ENCODE assay signal across 10 cellular contexts in the genomic region with DNA sequence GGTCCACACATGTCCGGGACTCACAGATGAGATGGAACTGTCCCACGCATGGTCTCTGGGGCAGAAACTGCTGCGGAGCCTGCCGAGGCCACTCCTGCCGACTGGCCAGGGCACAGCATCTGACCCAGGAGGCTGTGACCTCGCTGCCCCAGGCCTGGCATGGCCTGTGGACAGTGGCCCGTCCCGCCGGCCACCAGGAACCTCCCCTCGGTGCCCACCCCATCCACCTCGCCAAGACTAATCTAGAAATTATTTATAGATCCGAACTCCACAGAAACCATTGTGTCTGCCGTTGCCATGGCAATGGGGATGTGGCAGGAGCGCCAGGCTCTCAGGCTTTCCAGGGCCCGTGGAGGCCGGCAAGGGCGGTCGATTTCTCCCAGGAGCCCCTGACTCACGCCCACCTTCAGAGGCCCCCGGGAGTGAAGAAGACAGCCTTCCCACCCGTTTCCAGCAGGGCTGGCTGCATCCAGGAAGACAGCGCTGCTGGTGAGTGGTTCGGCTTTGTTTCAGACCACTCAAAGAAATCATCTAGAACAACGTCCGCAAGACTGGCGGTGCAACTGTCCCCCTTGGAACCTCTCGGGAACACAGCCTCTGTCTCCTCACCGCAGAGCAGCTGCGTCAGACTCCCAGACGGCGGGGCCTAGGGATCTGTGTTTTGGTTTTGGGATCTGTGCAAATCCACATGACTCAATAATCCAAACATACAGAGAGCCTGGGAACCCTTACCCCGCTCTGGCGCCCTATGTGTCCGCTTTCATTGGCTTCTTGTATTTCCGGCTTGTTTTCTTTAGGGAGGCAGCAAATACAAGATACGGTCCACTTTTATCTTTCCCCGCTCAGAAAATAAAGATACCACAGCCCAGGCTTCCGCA. TPM values are rescaled to one million over a fixed set of nuclear protein-coding genes. Genes with fewer than 3 reads are reported as not detected.
DNase-seq lines count a peak whose midpoint lies in the region; ATAC-seq, FAIRE-seq and TF ChIP-seq lines count a peak whose summit lies in the region.
"Had no signal": no experiment of that assay in that cellular context is flagged by ENCODE, and none has a peak within 500 bp of the region (broad histone marks: within the 10 kb centered on the region; RNA-seq: fewer than 3 reads in every experiment).

No MANE protein-coding gene starts in this region.

- no peak for FAIRE-seq in GM19239 (lab: Jason Lieb, UNC)

- TF ChIP-seq POLR2A in gastroesophageal sphincter (IDR thresholded peaks at IDR 0.05): no peak

- CTCF ChIA-PET in WTC11 (lab: Charles Lee): interaction anchor here (1.2 to 2.4 kb wide), 2 partner anchors 95 to 125 kb away, joined by 3 to 13 read pairs; no protein-coding TSS in a partner anchor

- H3K27ac Mint-ChIP-seq in T-helper 2 cell treated with Interferon-gamma antibody and Interleukin-4, amounts not matched to agents 5 μg/mL and 100 μg/mL, for 36 hours: no peak overlapping the region
- H3K27ac Mint-ChIP-seq in WTC11: no peak overlapping the region
- H3K27ac Mint-ChIP-seq: activated naive CD8-positive, alpha-beta T cell; T-helper 1 cell treated with Interleukin-12 subunit alpha and Interleukin-12 subunit beta and Interleukin-4 antibody, amounts not matched to agents 30 μg/mL and 1 μg/mL, for 36 hours had no signal

- peak overlapping the region; percentile 8 for H3K4me3 ChIP-seq in SJSA1
- peak overlapping the region in 1 of 2 donors; percentile 28 for H3K4me3 ChIP-seq in gastroesophageal sphincter

- no peak overlapping the region for H3K4me3 Mint-ChIP-seq in T-helper 2 cell treated with Interferon-gamma antibody and Interleukin-4, amounts not matched to agents 5 μg/mL and 100 μg/mL, for 36 hours
- no peak overlapping the region for H3K4me3 Mint-ChIP-seq in WTC11
- H3K4me3 Mint-ChIP-seq: activated naive CD8-positive, alpha-beta T cell; T-helper 1 cell treated with Interleukin-12 subunit alpha and Interleukin-12 subunit beta and Interleukin-4 antibody, amounts not matched to agents 30 μg/mL and 1 μg/mL, for 36 hours had no signal

- intact Hi-C loops in posterior cingulate gyrus (cut with DNase I): no loop called here

- peaks cover 5% of the 10 kb centered on the region; the same call in 1 of the 2 replicates for H3K9me3 ChIP-seq in SJSA1 (replicated peaks)
- peaks cover 0 to 8% (median 0%) of the 10 kb centered on the region in 3 donors for H3K9me3 ChIP-seq in gastroesophageal sphincter

- WGBS in gastroesophageal sphincter (ENCODE audit: low coverage in 1 of 2), 2 donors: 13 to 70% methylated on average over 6 to 9 of the region's 38 CpGs

- H3K36me3 Mint-ChIP-seq in T-helper 2 cell treated with Interferon-gamma antibody and Interleukin-4, amounts not matched to agents 5 μg/mL and 100 μg/mL, for 36 hours (ENCODE audit: low read depth): no peaks in the 10 kb centered on the region
- H3K36me3 Mint-ChIP-seq in WTC11: peaks cover 13% of the 10 kb centered on the region
- H3K36me3 Mint-ChIP-seq: activated naive CD8-positive, alpha-beta T cell had no signal

- H3K4me1 ChIP-seq in SJSA1 (replicated peaks): peaks cover 32% of the 10 kb centered on the region
- peaks cover 0 to 33% (median 0%) of the 10 kb centered on the region in 3 donors for H3K4me1 ChIP-seq in gastroesophageal sphincter

- H3K27me3 ChIP-seq in SJSA1 (replicated peaks) (no peaks in the 10 kb centered on the region), gastroesophageal sphincter (peaks cover 32% of the 10 kb centered on the region)

- peak; percentile 49 for ATAC-seq in gastroesophageal sphincter
- ATAC-seq in WTC11: no peak

- TF ChIP-seq CTCF in gastroesophageal sphincter (IDR thresholded peaks at IDR 0.05) (no peak), WTC11 (IDR thresholded peaks at IDR 0.05) (no peak)

- H3K36me3 ChIP-seq in SJSA1: no peaks in the 10 kb centered on the region
- no peaks in the 10 kb centered on the region for H3K36me3 ChIP-seq in gastroesophageal sphincter

- H3K27ac ChIP-seq in SJSA1 (peak overlapping the region; percentile 55), gastroesophageal sphincter (peak overlapping the region in 3 of 4 donors; percentile 38 to 65 (median 54))

- no peak for TF ChIP-seq EP300 in gastroesophageal sphincter (IDR thresholded peaks at IDR 0.05)

- H3K4me1 Mint-ChIP-seq in T-helper 2 cell treated with Interferon-gamma antibody and Interleukin-4, amounts not matched to agents 5 μg/mL and 100 μg/mL, for 36 hours (ENCODE audit: low read depth): peaks cover 5% of the 10 kb centered on the region
- H3K4me1 Mint-ChIP-seq in WTC11: peaks cover 25% of the 10 kb centered on the region

- H3K27me3 Mint-ChIP-seq in T-helper 2 cell treated with Interferon-gamma antibody and Interleukin-4, amounts not matched to agents 5 μg/mL and 100 μg/mL, for 36 hours (ENCODE audit: low read depth): peaks cover 14% of the 10 kb centered on the region
- peaks cover 11% of the 10 kb centered on the region for H3K27me3 Mint-ChIP-seq in WTC11 (ENCODE audit: low read depth)

- DNase-seq in EH (ENCODE audit: low read depth) (peak; percentile 66), SJSA1 (ENCODE audit: low read depth in 1 of 2, low spot score in 2 of 2) (peak; percentile 85 to 92), posterior cingulate gyrus (peak in 9 of 10 donors; percentile 22 to 93 (median 56)), GM19239 (ENCODE audit: insufficient read length, low spot score) (no peak), WTC11 (ENCODE audit: low spot score) (no peak), kidney glomerular epithelial cell (lab: John Stamatoyannopoulos, UW) (no peak)
- DNase-seq in T-helper 2 cell treated with Interferon-gamma antibody and Interleukin-4, amounts not matched to agents 5 μg/mL and 100 μg/mL, for 36 hours (ENCODE audit: low spot score): no peak

- H3K9me3 Mint-ChIP-seq in T-helper 2 cell treated with Interferon-gamma antibody and Interleukin-4, amounts not matched to agents 5 μg/mL and 100 μg/mL, for 36 hours: peaks cover 12% of the 10 kb centered on the region
- H3K9me3 Mint-ChIP-seq in WTC11: peaks cover 22% of the 10 kb centered on the region

- POLR2A ChIA-PET in WTC11 (lab: Charles Lee): no interaction called here

TF ChIP-seq in WTC11, 78 proteins besides CTCF, POLR2A, EP300 and RAD21 (continues in another document):
- TF ChIP-seq, protein P1, sequence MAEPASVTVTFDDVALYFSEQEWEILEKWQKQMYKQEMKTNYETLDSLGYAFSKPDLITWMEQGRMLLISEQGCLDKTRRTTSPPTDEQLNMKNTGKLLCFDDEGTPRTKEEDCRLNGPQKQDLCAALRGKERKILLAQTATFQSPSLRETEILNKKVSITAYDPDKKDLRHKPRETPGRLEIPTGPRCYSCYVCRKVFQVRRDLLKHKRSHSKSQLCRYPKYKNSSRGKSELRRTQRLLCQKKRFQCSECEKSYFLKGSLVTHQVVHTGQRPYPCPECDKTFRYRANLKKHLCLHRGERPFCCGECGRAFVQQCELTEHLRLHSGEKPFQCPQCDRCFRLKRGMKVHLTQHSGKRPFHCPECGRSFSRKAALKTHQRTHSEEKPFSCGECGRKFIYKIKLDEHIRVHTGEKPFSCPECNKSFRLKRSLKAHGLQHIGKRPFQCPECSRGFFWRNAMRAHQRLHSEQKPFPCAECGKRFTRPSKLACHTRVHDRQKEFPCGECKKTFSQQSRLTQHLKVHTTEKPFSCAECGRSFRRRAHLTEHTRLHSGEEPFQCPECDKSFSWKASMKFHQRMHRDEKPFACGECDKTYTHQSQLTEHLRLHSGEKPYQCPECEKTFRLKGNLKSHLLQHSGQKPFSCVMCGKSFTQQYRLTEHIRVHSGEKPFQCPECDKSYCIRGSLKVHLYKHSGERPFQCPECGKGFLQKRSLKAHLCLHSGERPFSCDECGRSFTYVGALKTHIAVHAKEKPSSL (CRISPR knock-in tag; conservative IDR thresholded peaks at IDR 0.05): no peak
- TF ChIP-seq TCF7 (CRISPR knock-in tag; IDR thresholded peaks at IDR 0.05; ENCODE audit: low read depth) (no peak), ZNF396 (CRISPR knock-in tag; IDR thresholded peaks at IDR 0.05; ENCODE audit: borderline replicate concordance) (no peak)
- TF ChIP-seq, protein P2, sequence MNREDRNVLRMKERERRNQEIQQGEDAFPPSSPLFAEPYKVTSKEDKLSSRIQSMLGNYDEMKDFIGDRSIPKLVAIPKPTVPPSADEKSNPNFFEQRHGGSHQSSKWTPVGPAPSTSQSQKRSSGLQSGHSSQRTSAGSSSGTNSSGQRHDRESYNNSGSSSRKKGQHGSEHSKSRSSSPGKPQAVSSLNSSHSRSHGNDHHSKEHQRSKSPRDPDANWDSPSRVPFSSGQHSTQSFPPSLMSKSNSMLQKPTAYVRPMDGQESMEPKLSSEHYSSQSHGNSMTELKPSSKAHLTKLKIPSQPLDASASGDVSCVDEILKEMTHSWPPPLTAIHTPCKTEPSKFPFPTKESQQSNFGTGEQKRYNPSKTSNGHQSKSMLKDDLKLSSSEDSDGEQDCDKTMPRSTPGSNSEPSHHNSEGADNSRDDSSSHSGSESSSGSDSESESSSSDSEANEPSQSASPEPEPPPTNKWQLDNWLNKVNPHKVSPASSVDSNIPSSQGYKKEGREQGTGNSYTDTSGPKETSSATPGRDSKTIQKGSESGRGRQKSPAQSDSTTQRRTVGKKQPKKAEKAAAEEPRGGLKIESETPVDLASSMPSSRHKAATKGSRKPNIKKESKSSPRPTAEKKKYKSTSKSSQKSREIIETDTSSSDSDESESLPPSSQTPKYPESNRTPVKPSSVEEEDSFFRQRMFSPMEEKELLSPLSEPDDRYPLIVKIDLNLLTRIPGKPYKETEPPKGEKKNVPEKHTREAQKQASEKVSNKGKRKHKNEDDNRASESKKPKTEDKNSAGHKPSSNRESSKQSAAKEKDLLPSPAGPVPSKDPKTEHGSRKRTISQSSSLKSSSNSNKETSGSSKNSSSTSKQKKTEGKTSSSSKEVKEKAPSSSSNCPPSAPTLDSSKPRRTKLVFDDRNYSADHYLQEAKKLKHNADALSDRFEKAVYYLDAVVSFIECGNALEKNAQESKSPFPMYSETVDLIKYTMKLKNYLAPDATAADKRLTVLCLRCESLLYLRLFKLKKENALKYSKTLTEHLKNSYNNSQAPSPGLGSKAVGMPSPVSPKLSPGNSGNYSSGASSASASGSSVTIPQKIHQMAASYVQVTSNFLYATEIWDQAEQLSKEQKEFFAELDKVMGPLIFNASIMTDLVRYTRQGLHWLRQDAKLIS (CRISPR knock-in tag; IDR thresholded peaks at IDR 0.05; ENCODE audit: borderline replicate concordance): no peak
- TF ChIP-seq, protein P3, sequence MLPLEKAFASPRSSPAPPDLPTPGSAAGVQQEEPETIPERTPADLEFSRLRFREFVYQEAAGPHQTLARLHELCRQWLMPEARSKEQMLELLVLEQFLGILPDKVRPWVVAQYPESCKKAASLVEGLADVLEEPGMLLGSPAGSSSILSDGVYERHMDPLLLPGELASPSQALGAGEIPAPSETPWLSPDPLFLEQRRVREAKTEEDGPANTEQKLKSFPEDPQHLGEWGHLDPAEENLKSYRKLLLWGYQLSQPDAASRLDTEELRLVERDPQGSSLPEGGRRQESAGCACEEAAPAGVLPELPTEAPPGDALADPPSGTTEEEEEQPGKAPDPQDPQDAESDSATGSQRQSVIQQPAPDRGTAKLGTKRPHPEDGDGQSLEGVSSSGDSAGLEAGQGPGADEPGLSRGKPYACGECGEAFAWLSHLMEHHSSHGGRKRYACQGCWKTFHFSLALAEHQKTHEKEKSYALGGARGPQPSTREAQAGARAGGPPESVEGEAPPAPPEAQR (CRISPR knock-in tag; IDR thresholded peaks at IDR 0.05): no peak

RNA-seq across cellular contexts. Expression of a gene that starts 48.4 kb away (rescaled TPM):
- total RNA-seq in SJSA1 (2014; rRNA removed; shearing (Covaris generic)): 6.8 and 10.7 TPM in 2 replicates
- 10 to 100 TPM; 15.5 to 24.9 (median 19.9) TPM for total RNA-seq in gastroesophageal sphincter
- 30.6 to 33.8 TPM (median 30.9 TPM) in 3 replicates for total RNA-seq in WTC11 (2021)

Comparison
In these comparisons a context has a peak if more than half of its experiments do, and no peak if none do; other contexts are left out.
1. DNase-seq: peak in EH (single experiment), SJSA1 (2 of 2) and posterior cingulate gyrus (9 of 10); none in T-helper 2 cell treated with Interferon-gamma antibody and Interleukin-4, amounts not matched to agents 5 μg/mL and 100 μg/mL, for 36 hours (single experiment), GM19239 (single experiment), WTC11 (single experiment) and kidney glomerular epithelial cell (single experiment).